Comparison of ENCODE assay signal across 8 cellular contexts in the genomic region with DNA sequence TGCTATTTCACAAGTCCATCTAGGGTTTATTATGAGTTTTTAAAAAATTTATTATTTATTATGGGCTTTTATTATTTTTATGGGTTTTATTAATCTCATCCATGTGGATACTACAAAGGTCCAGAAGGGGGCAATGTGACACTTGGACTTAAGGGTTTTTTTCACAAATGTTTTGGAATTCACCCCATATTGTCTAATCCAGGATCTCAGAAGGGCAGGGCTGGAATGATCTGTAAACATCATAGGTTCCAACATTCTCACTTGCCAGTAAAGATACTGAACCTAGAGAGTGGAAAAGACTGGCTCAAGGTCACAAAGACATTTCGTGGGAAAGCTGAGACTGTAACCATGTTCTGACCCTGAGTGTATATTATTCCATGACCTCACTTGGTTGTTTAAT. TPM values are rescaled to one million over a fixed set of nuclear protein-coding genes. Genes with fewer than 3 reads are reported as not detected.
DNase-seq lines count a peak whose midpoint lies in the region; ATAC-seq and TF ChIP-seq lines count a peak whose summit lies in the region.

No MANE protein-coding gene starts in this region.

- no peak overlapping the region for H3K4me3 ChIP-seq in heart right ventricle
- H3K4me3 ChIP-seq in OCI-LY1 (ENCODE audit: low read depth, low read length, poor library complexity, severe bottlenecking): no peak overlapping the region
- no peak overlapping the region for H3K4me3 ChIP-seq in fibroblast of the aortic adventitia (ENCODE audit: low read depth, low read length)
- H3K4me3 ChIP-seq in mucosa of descending colon: no peak overlapping the region

- intact Hi-C loops in heart right ventricle (cut with DNase I) (loop anchor here in 6 of 10 donors (2.0 to 10.0 kb wide), 4 partner anchors 80 to 161 kb away; no protein-coding TSS in a partner anchor), cardiac septum (cut with DNase I) (loop anchor here (10.0 kb wide), 1 partner anchor 157 kb away; no protein-coding TSS in a partner anchor), mucosa of descending colon (cut with DNase I, micrococcal nuclease) (no loop called here), sciatic nerve (cut with DNase I) (no loop called here)

- H3K27ac ChIP-seq in heart right ventricle: no peak overlapping the region
- no peak overlapping the region for H3K27ac ChIP-seq in OCI-LY1 (ENCODE audit: low read depth, low read length, poor library complexity, severe bottlenecking)

- no peak overlapping the region for H3K4me2 ChIP-seq in OCI-LY1 (ENCODE audit: low read length)

- no peaks in the 10 kb centered on the region for H3K9me3 Mint-ChIP-seq in type B pancreatic cell

- WGBS in heart right ventricle, 2 donors: 35 to 51% methylated on average over 1 of the region's 1 CpG

- no peaks in the 10 kb centered on the region for H3K4me1 Mint-ChIP-seq in type B pancreatic cell (ENCODE audit: unreplicated experiment)

- no peak overlapping the region for H3K9ac ChIP-seq in OCI-LY1 (ENCODE audit: low read length)

- H3K9me3 ChIP-seq in heart right ventricle (no peaks in the 10 kb centered on the region), OCI-LY1 (ENCODE audit: low read length) (no peaks in the 10 kb centered on the region), mucosa of descending colon (no peaks in the 10 kb centered on the region)

- H3K27me3 Mint-ChIP-seq in type B pancreatic cell: no peaks in the 10 kb centered on the region

- H3K4me1 ChIP-seq in heart right ventricle (no peaks in the 10 kb centered on the region), OCI-LY1 (ENCODE audit: insufficient read depth, low read length, severe bottlenecking) (no peaks in the 10 kb centered on the region), mucosa of descending colon (ENCODE audit: low read depth) (no peaks in the 10 kb centered on the region)

- no peaks in the 10 kb centered on the region for H3K36me3 ChIP-seq in heart right ventricle
- no peaks in the 10 kb centered on the region for H3K36me3 ChIP-seq in OCI-LY1 (ENCODE audit: insufficient read depth, low read length)
- no peaks in the 10 kb centered on the region for H3K36me3 ChIP-seq in mucosa of descending colon (ENCODE audit: low read depth)

- no peaks in the 10 kb centered on the region for H3K27me3 ChIP-seq in heart right ventricle
- H3K27me3 ChIP-seq in OCI-LY1 (ENCODE audit: insufficient read depth, low read length): no peaks in the 10 kb centered on the region

- no peaks in the 10 kb centered on the region for H3K9me2 ChIP-seq in OCI-LY1 (ENCODE audit: low read depth, low read length)

- peak in 8 of 9 donors; percentile 10 to 60 (median 42) for TF ChIP-seq CTCF in heart right ventricle (IDR thresholded peaks at IDR 0.05)
- TF ChIP-seq CTCF in OCI-LY1 (IDR thresholded peaks at IDR 0.05; ENCODE audit: low read length): peak; percentile 30; the same call in 1 of the 2 replicates
- TF ChIP-seq CTCF in fibroblast of the aortic adventitia (IDR thresholded peaks at IDR 0.05; ENCODE audit: insufficient read depth, low read length): peak; percentile 56
- TF ChIP-seq CTCF in type B pancreatic cell (conservative IDR thresholded peaks at IDR 0.05): peak; percentile 75
- no peak for TF ChIP-seq CTCF in mucosa of descending colon (IDR thresholded peaks at IDR 0.05)

- no peak overlapping the region for H3K4me3 Mint-ChIP-seq in type B pancreatic cell

- no peaks in the 10 kb centered on the region for H3F3A ChIP-seq in OCI-LY1 (ENCODE audit: insufficient read depth, low read length)

- H3K79me2 ChIP-seq in OCI-LY1 (ENCODE audit: insufficient read depth, low read length): no peaks in the 10 kb centered on the region

- ATAC-seq in heart right ventricle (no peak), mucosa of descending colon (no peak), sciatic nerve (no peak)

- no peak overlapping the region for H3K27ac Mint-ChIP-seq in type B pancreatic cell

- H4K20me1 ChIP-seq in OCI-LY1 (ENCODE audit: insufficient read depth, low read length): no peaks in the 10 kb centered on the region

- H3K36me3 Mint-ChIP-seq in type B pancreatic cell: no peaks in the 10 kb centered on the region

- no peak for DNase-seq in heart right ventricle
- DNase-seq in cardiac septum (ENCODE audit: low spot score): no peak
- peak; percentile 78 for DNase-seq in fibroblast of the aortic adventitia (ENCODE audit: low read depth)
- DNase-seq in type B pancreatic cell (ENCODE audit: extremely low spot score, unreplicated experiment): no peak
- DNase-seq in mucosa of descending colon: no peak
- no peak for DNase-seq in GOT3 (lab: John Stamatoyannopoulos, UW)
- DNase-seq in sciatic nerve (ENCODE audit: low spot score): no peak

- no peak overlapping the region for H2AFZ ChIP-seq in OCI-LY1 (ENCODE audit: low read length)

RNA-seq across cellular contexts. Expression of a gene that starts 35.6 kb away (rescaled TPM):
- total RNA-seq in heart right ventricle: under 1 TPM in 8 of 10 donors, not detected in 2; 0.12 to 0.42 (median 0.22) TPM
- polyA plus RNA-seq in heart right ventricle: under 1 TPM; 0.07 to 0.29 TPM
- 0.08 TPM for total RNA-seq in cardiac septum
- total RNA-seq in fibroblast of the aortic adventitia (ENCODE audit: low replicate concordance): 0.65 and 1.9 TPM in 2 replicates
- total RNA-seq in type B pancreatic cell (ENCODE audit: low replicate concordance): 0.43 and 0.67 TPM in 2 replicates
- total RNA-seq in mucosa of descending colon: 1 to 10 TPM in 1 of 3 donors, under 1 TPM in 2; 0.20 to 1.5 (median 0.43) TPM
- total RNA-seq in sciatic nerve: 5.4 TPM

Comparison
In these comparisons a context has a peak if more than half of its experiments do, and no peak if none do; other contexts are left out.
1. intact Hi-C loops: an anchor here in heart right ventricle (2.0 to 10.0 kb wide) and cardiac septum (10.0 kb wide); none called in mucosa of descending colon and sciatic nerve.